25 cellular contexts compared by ENCODE assay signal in genomic region chr20:50813101-50813643, GRCh38. TPM values are rescaled to one million over a fixed set of nuclear protein-coding genes. Genes with fewer than 3 reads are reported as not detected.
DNase-seq lines count a peak whose midpoint lies in the region; ATAC-seq and TF ChIP-seq lines count a peak whose summit lies in the region.
"Had no signal": no experiment of that assay in that cellular context is flagged by ENCODE, and none has a peak within 500 bp of the region (broad histone marks: within the 10 kb centered on the region; RNA-seq: fewer than 3 reads in every experiment).

No MANE protein-coding gene starts in this region.

- peak overlapping the region; percentile 0 for H3K27ac Mint-ChIP-seq in activated CD4-positive, alpha-beta T cell treated with anti-CD3 and anti-CD28 coated beads, Interleukin-2, amount 10 ng/mL, durations not matched to agents 7 days and 5 days
- H3K27ac Mint-ChIP-seq in GM23338 = peak overlapping the region; percentile 1; the same call in 1 of the 2 replicates
- H3K27ac Mint-ChIP-seq in activated naive CD8-positive, alpha-beta T cell treated with anti-CD3 and anti-CD28 coated beads, Interleukin-2, amount 10 ng/mL, durations not matched to agents 7 days and 5 days = peak overlapping the region; percentile 63
- peak overlapping the region; percentile 4 for H3K27ac Mint-ChIP-seq in neural progenitor cell

- H3K27me3 Mint-ChIP-seq in activated CD4-positive, alpha-beta T cell treated with anti-CD3 and anti-CD28 coated beads, Interleukin-2, amount 10 ng/mL, durations not matched to agents 7 days and 5 days = no peaks in the 10 kb centered on the region
- H3K27me3 Mint-ChIP-seq in GM23338 (ENCODE audit: insufficient read depth, low read depth, poor library complexity) (peaks cover 1% of the 10 kb centered on the region), neural progenitor cell (ENCODE audit: insufficient read depth, low read depth) (peaks cover 2% of the 10 kb centered on the region)
- no peaks in the 10 kb centered on the region for H3K27me3 Mint-ChIP-seq in activated naive CD8-positive, alpha-beta T cell treated with anti-CD3 and anti-CD28 coated beads, Interleukin-2, amount 10 ng/mL, durations not matched to agents 7 days and 5 days
- H3K27me3 Mint-ChIP-seq: stimulated activated naive CD8-positive, alpha-beta T cell treated with anti-CD3 and anti-CD28 coated beads, Interleukin-15, amount 100 ng/mL, for 72 hours had no signal

- H3K27me3 ChIP-seq in GM23338 (ENCODE audit: insufficient read depth) = no peaks in the 10 kb centered on the region
- no peaks in the 10 kb centered on the region for H3K27me3 ChIP-seq in neural progenitor cell
- H3K27me3 ChIP-seq: thyroid gland had no signal

- DNase-seq in activated CD4-positive, alpha-beta T cell treated with anti-CD3 and anti-CD28 coated beads, Interleukin-2, amount 10 ng/mL, durations not matched to agents 7 days and 5 days = no peak
- no peak for DNase-seq in activated CD4-positive, alpha-beta T cell treated with anti-CD3 and anti-CD28 coated beads for 48 hours
- no peak for DNase-seq in GM23338 (ENCODE audit: low spot score)
- no peak for DNase-seq in activated naive CD8-positive, alpha-beta T cell treated with anti-CD3 and anti-CD28 coated beads, Interleukin-2, amount 10 ng/mL, durations not matched to agents 7 days and 5 days
- DNase-seq in neural progenitor cell (ENCODE audit: low spot score) = no peak
- no peak for DNase-seq in MV-4-11 (lab: John Stamatoyannopoulos, UW)
- DNase-seq in occipital lobe (lab: John Stamatoyannopoulos, UW) = no peak
- DNase-seq: 8988T; activated gamma-delta T cell; DMS53; GDM1; NCI-H1092 treated with DMSO at 0.1 percent for 48 hours; NCI-H2029; NCI-H226; NCI-H774; stimulated activated CD4-positive, alpha-beta T cell treated with anti-CD3 and anti-CD28 coated beads, Interleukin-4, amount 100 ng/mL, for 4 hours; stimulated activated naive CD8-positive, alpha-beta T cell treated with anti-CD3 and anti-CD28 coated beads, Interleukin-15, amount 100 ng/mL, for 72 hours; thyroid gland had no signal

- H3K36me3 ChIP-seq in GM23338 (ENCODE audit: insufficient read depth) (no peaks in the 10 kb centered on the region), neural progenitor cell (no peaks in the 10 kb centered on the region)
- H3K36me3 ChIP-seq: HAP-1, thyroid gland had no signal

- peaks cover 39% of the 10 kb centered on the region for H3K4me1 Mint-ChIP-seq in activated CD4-positive, alpha-beta T cell treated with anti-CD3 and anti-CD28 coated beads, Interleukin-2, amount 10 ng/mL, durations not matched to agents 7 days and 5 days
- H3K4me1 Mint-ChIP-seq in GM23338 (peaks cover 14% of the 10 kb centered on the region), neural progenitor cell (peaks cover 20% of the 10 kb centered on the region)
- peaks cover 55% of the 10 kb centered on the region for H3K4me1 Mint-ChIP-seq in activated naive CD8-positive, alpha-beta T cell treated with anti-CD3 and anti-CD28 coated beads, Interleukin-2, amount 10 ng/mL, durations not matched to agents 7 days and 5 days

- POLR2A ChIA-PET in activated CD4-positive, alpha-beta T cell treated with anti-CD3 and anti-CD28 coated beads, Interleukin-2, amount 10 ng/mL, durations not matched to agents 7 days and 5 days (lab: Charles Lee) = no interaction called here
- POLR2A ChIA-PET in activated naive CD8-positive, alpha-beta T cell treated with anti-CD3 and anti-CD28 coated beads, Interleukin-2, amount 10 ng/mL, durations not matched to agents 7 days and 5 days (lab: Charles Lee) = interaction anchor here (2.2 kb wide), 1 partner anchor 118 kb away, joined by 5 read pairs; the partner anchor contains the start of gene ADNP

- TF ChIP-seq CTCF in GM23338 (conservative IDR thresholded peaks at IDR 0.05; ENCODE audit: low read depth in 2 of 2) (no peak), neural progenitor cell (IDR thresholded peaks at IDR 0.05) (no peak)

- no peaks in the 10 kb centered on the region; the same call in 1 of the 2 replicates for H4K20me1 ChIP-seq in GM23338 (replicated peaks; ENCODE audit: insufficient read depth)
- no peaks in the 10 kb centered on the region for H4K20me1 ChIP-seq in neural progenitor cell (ENCODE audit: low read depth)

- no peak overlapping the region for H3K9ac ChIP-seq in neural progenitor cell

- ATAC-seq in GM23338 = no peak
- ATAC-seq in activated naive CD8-positive, alpha-beta T cell treated with anti-CD3 and anti-CD28 coated beads, Interleukin-2, amount 10 ng/mL, durations not matched to agents 7 days and 5 days (ENCODE audit: low read depth) = no peak
- no peak for ATAC-seq in GM21515 (IDR thresholded peaks at IDR 0.05; ENCODE audit: unreplicated experiment)
- ATAC-seq: sciatic nerve; stimulated activated naive CD8-positive, alpha-beta T cell treated with anti-CD3 and anti-CD28 coated beads, Interleukin-15, amount 100 ng/mL, for 72 hours had no signal

- H3K4me1 ChIP-seq in GM23338 (ENCODE audit: insufficient read depth) (0 out of 2 replicates have a peak, but pooled peaks cover 4% of the 10 kb centered on the region), neural progenitor cell (no peaks in the 10 kb centered on the region)

- no peaks in the 10 kb centered on the region for H3K9me3 Mint-ChIP-seq in activated CD4-positive, alpha-beta T cell treated with anti-CD3 and anti-CD28 coated beads, Interleukin-2, amount 10 ng/mL, durations not matched to agents 7 days and 5 days
- no peaks in the 10 kb centered on the region; the same call in 2 of the 3 replicates for H3K9me3 Mint-ChIP-seq in GM23338
- no peaks in the 10 kb centered on the region for H3K9me3 Mint-ChIP-seq in activated naive CD8-positive, alpha-beta T cell treated with anti-CD3 and anti-CD28 coated beads, Interleukin-2, amount 10 ng/mL, durations not matched to agents 7 days and 5 days
- H3K9me3 Mint-ChIP-seq in neural progenitor cell = no peaks in the 10 kb centered on the region
- H3K9me3 Mint-ChIP-seq: stimulated activated naive CD8-positive, alpha-beta T cell treated with anti-CD3 and anti-CD28 coated beads, Interleukin-15, amount 100 ng/mL, for 72 hours had no signal

- H3K79me2 ChIP-seq in GM23338 (replicated peaks; ENCODE audit: insufficient read depth) (peaks cover 22% of the 10 kb centered on the region; the same call in 1 of the 2 replicates), neural progenitor cell (ENCODE audit: low read depth) (peaks cover 11% of the 10 kb centered on the region)

- H2AFZ ChIP-seq in GM23338 (no peak overlapping the region), neural progenitor cell (replicated peaks) (no peak overlapping the region)

- H3K4me2 ChIP-seq in GM23338 (no peak overlapping the region), neural progenitor cell (no peak overlapping the region)

- H3K27ac ChIP-seq in GM23338 (ENCODE audit: low read depth) = 0 out of 2 replicates have a peak overlapping the region, but pooled peaks have one; percentile 45
- H3K27ac ChIP-seq in neural progenitor cell = no peak overlapping the region
- H3K27ac ChIP-seq: coronary artery, RWPE1, SK-N-MC, thyroid gland, VCaP had no signal

- no peaks in the 10 kb centered on the region for H3K9me3 ChIP-seq in neural progenitor cell (ENCODE audit: low read depth)
- H3K9me3 ChIP-seq: HAP-1, thyroid gland had no signal

- H3F3A ChIP-seq in GM23338 (replicated peaks; ENCODE audit: low read depth) (no peaks in the 10 kb centered on the region), neural progenitor cell (ENCODE audit: low read depth) (peaks cover 9% of the 10 kb centered on the region)

- H3K9me2 ChIP-seq in GM23338 (ENCODE audit: insufficient read depth) = no peaks in the 10 kb centered on the region

- no peak overlapping the region for H3K4me3 Mint-ChIP-seq in activated CD4-positive, alpha-beta T cell treated with anti-CD3 and anti-CD28 coated beads, Interleukin-2, amount 10 ng/mL, durations not matched to agents 7 days and 5 days
- H3K4me3 Mint-ChIP-seq in GM23338 = no peak overlapping the region
- H3K4me3 Mint-ChIP-seq in activated naive CD8-positive, alpha-beta T cell treated with anti-CD3 and anti-CD28 coated beads, Interleukin-2, amount 10 ng/mL, durations not matched to agents 7 days and 5 days = peak overlapping the region; percentile 14
- H3K4me3 Mint-ChIP-seq in neural progenitor cell = no peak overlapping the region
- H3K4me3 Mint-ChIP-seq: stimulated activated naive CD8-positive, alpha-beta T cell treated with anti-CD3 and anti-CD28 coated beads, Interleukin-15, amount 100 ng/mL, for 72 hours had no signal

- H3K4me3 ChIP-seq in GM23338 (no peak overlapping the region), neural progenitor cell (no peak overlapping the region)
- H3K4me3 ChIP-seq: coronary artery, HAP-1, SK-N-MC, thyroid gland had no signal

- CTCF ChIA-PET in activated CD4-positive, alpha-beta T cell treated with anti-CD3 and anti-CD28 coated beads, Interleukin-2, amount 10 ng/mL, durations not matched to agents 7 days and 5 days (lab: Charles Lee) = interaction anchor here (0.7 to 1.8 kb wide), 3 partner anchors 13 to 748 kb away, joined by 3 to 7 read pairs (median 3); partner anchors contain the start of gene BCAS4

- peaks cover 7% of the 10 kb centered on the region for H3K36me3 Mint-ChIP-seq in activated CD4-positive, alpha-beta T cell treated with anti-CD3 and anti-CD28 coated beads, Interleukin-2, amount 10 ng/mL, durations not matched to agents 7 days and 5 days (ENCODE audit: low read depth)
- H3K36me3 Mint-ChIP-seq in GM23338 (ENCODE audit: low read depth) (no peaks in the 10 kb centered on the region; the same call in 2 of the 3 replicates), neural progenitor cell (peaks cover 2% of the 10 kb centered on the region)
- H3K36me3 Mint-ChIP-seq in activated naive CD8-positive, alpha-beta T cell treated with anti-CD3 and anti-CD28 coated beads, Interleukin-2, amount 10 ng/mL, durations not matched to agents 7 days and 5 days = peaks cover 19% of the 10 kb centered on the region

TF ChIP-seq in GM23338, 12 proteins besides CTCF, POLR2A, EP300 and RAD21 (continues in another document):
- TF ChIP-seq JUNB (IDR thresholded peaks at IDR 0.05; ENCODE audit: unreplicated experiment) = no peak

RNA-seq across cellular contexts. Expression of gene BCAS4, which starts 18.3 kb away (rescaled TPM):
- total RNA-seq in activated CD4-positive, alpha-beta T cell treated with anti-CD3 and anti-CD28 coated beads, Interleukin-2, amount 10 ng/mL, durations not matched to agents 7 days and 5 days = 10 to 100 TPM in 1 of 2 experiments, 1 to 10 TPM in 1; 7.4 to 10.6 TPM
- 6.3 and 22.2 TPM in 2 replicates for total RNA-seq in GM23338 (2014; rRNA removed; shearing (Covaris generic))
- polyA plus RNA-seq in GM23338 (2016; fragmentation: Nextera tagmentation; extraction: Ambion mirVana) = 22.0 and 24.8 TPM in 2 replicates
- total RNA-seq in activated naive CD8-positive, alpha-beta T cell treated with anti-CD3 and anti-CD28 coated beads, Interleukin-2, amount 10 ng/mL, durations not matched to agents 7 days and 5 days = 10 to 100 TPM; 35.0 to 35.2 TPM
- total RNA-seq in neural progenitor cell (ENCODE audit: low replicate concordance) = 15.3 and 24.1 TPM in 2 replicates
- total RNA-seq in occipital lobe = 9.8 TPM

Comparison
In these comparisons a context has a peak if more than half of its experiments do, and no peak if none do; other contexts are left out.
1. H3K27ac Mint-ChIP-seq: peak in every context shown above with its lines; median percentile 63 in activated naive CD8-positive, alpha-beta T cell treated with anti-CD3 and anti-CD28 coated beads, Interleukin-2, amount 10 ng/mL, durations not matched to agents 7 days and 5 days; 4 in neural progenitor cell; 1 in GM23338; 0 in activated CD4-positive, alpha-beta T cell treated with anti-CD3 and anti-CD28 coated beads, Interleukin-2, amount 10 ng/mL, durations not matched to agents 7 days and 5 days.